In genomic region chr15:52800852-52801747, GRCh38 we compare ENCODE assay signal across 25 cellular contexts. TPM values are rescaled to one million over a fixed set of nuclear protein-coding genes. Genes with fewer than 3 reads are reported as not detected.
DNase-seq lines count a peak whose midpoint lies in the region; ATAC-seq and TF ChIP-seq lines count a peak whose summit lies in the region.
"Had no signal": no experiment of that assay in that cellular context is flagged by ENCODE, and none has a peak within 500 bp of the region (broad histone marks: within the 10 kb centered on the region; RNA-seq: fewer than 3 reads in every experiment).

No MANE protein-coding gene starts in this region.

- H3K27ac Mint-ChIP-seq in naive B cell: peak overlapping the region in 5 of 6 donors; percentile 37 to 83 (median 42)
- no peak overlapping the region for H3K27ac Mint-ChIP-seq in MCF 10A (ENCODE audit: low read depth, unreplicated experiment)
- H3K27ac Mint-ChIP-seq: activated naive CD8-positive, alpha-beta T cell treated with anti-CD3 and anti-CD28 coated beads, Interleukin-2, amount 10 ng/mL, durations not matched to agents 7 days and 5 days; CD4-positive, alpha-beta T cell; stimulated activated effector memory CD8-positive, alpha-beta T cell treated with anti-CD3 and anti-CD28 coated beads, Interleukin-12 subunit alpha, Interleukin-12 subunit beta, amount 100 ng/mL, for 72 hours; T-helper 2 cell treated with Interferon-gamma antibody and Interleukin-4, amounts not matched to agents 5 μg/mL and 100 μg/mL, for 36 hours had no signal

- H3K4me3 Mint-ChIP-seq in naive B cell (peak overlapping the region in 4 of 8 donors; percentile 42 to 73 (median 68)), MCF 10A (ENCODE audit: unreplicated experiment) (no peak overlapping the region)
- H3K4me3 Mint-ChIP-seq: activated naive CD8-positive, alpha-beta T cell treated with anti-CD3 and anti-CD28 coated beads, Interleukin-2, amount 10 ng/mL, durations not matched to agents 7 days and 5 days; CD4-positive, alpha-beta T cell; stimulated activated effector memory CD8-positive, alpha-beta T cell treated with anti-CD3 and anti-CD28 coated beads, Interleukin-12 subunit alpha, Interleukin-12 subunit beta, amount 100 ng/mL, for 72 hours; T-helper 2 cell treated with Interferon-gamma antibody and Interleukin-4, amounts not matched to agents 5 μg/mL and 100 μg/mL, for 36 hours had no signal

- TF ChIP-seq CTCF in MCF 10A (IDR thresholded peaks at IDR 0.05; ENCODE audit: unreplicated experiment): no peak

- ATAC-seq in naive B cell (ENCODE audit: low read depth in 2 of 2) (no peak), GM18867 (IDR thresholded peaks at IDR 0.05; ENCODE audit: unreplicated experiment) (no peak)
- ATAC-seq: stimulated activated effector memory CD8-positive, alpha-beta T cell treated with anti-CD3 and anti-CD28 coated beads, Interleukin-12 subunit alpha, Interleukin-12 subunit beta, amount 100 ng/mL, for 72 hours had no signal

- DNase-seq in activated CD4-positive, alpha-beta T cell treated with anti-CD3 and anti-CD28 coated beads for 48 hours: peak; percentile 16
- no peak for DNase-seq in activated CD4-positive, alpha-beta T cell treated with anti-CD3 and anti-CD28 coated beads, Interleukin-2, amount 50 U/mL, for 48 hours
- DNase-seq in stimulated activated CD4-positive, alpha-beta T cell treated with anti-CD3 and anti-CD28 coated beads, Interleukin-15, amount 100 ng/mL, for 24 hours: peak; percentile 5
- no peak for DNase-seq in stimulated activated CD4-positive, alpha-beta T cell treated with anti-CD3 and anti-CD28 coated beads, Interleukin-2, amount 100 ng/mL, for 24 hours
- no peak for DNase-seq in naive B cell
- DNase-seq in hippocampal formation (lab: John Stamatoyannopoulos, UW): no peak
- no peak for DNase-seq in MCF 10A (ENCODE audit: unreplicated experiment)
- DNase-seq: activated CD4-positive, alpha-beta T cell treated with anti-CD3 and anti-CD28 coated beads for 1 hour; activated naive CD8-positive, alpha-beta T cell treated with anti-CD3 and anti-CD28 coated beads, Interleukin-2, amount 10 ng/mL, durations not matched to agents 7 days and 5 days; CD4-positive, alpha-beta T cell; effector CD8-positive, alpha-beta T cell; GM23248; NCI-H1092; NCI-H1694; NCI-H446; NCI-H774; SHP77 treated with DMSO at 0.1 percent for 48 hours; trophoblast cell had no signal

- H3K4me1 Mint-ChIP-seq in naive B cell (peaks cover 20 to 42% (median 32%) of the 10 kb centered on the region in 3 donors), MCF 10A (ENCODE audit: insufficient read depth, unreplicated experiment) (peaks cover 5% of the 10 kb centered on the region)

- no TSS peak for BruUV-seq in MCF 10A (replicated peaks; lab: Mats Ljungman, UMichigan)

- peaks cover 67 to 88% (median 79%) of the 10 kb centered on the region in 3 donors for H3K27me3 Mint-ChIP-seq in naive B cell
- peaks cover 83% of the 10 kb centered on the region for H3K27me3 Mint-ChIP-seq in MCF 10A (ENCODE audit: insufficient read depth, unreplicated experiment)

- POLR2A ChIA-PET in MCF 10A (lab: Yijun Ruan, JAX): no interaction called here

- H3K36me3 Mint-ChIP-seq in naive B cell: peaks cover 8 to 19% of the 10 kb centered on the region in 2 donors
- no peaks in the 10 kb centered on the region for H3K36me3 Mint-ChIP-seq in MCF 10A (ENCODE audit: insufficient read depth, unreplicated experiment)
- H3K36me3 Mint-ChIP-seq: stimulated activated effector memory CD8-positive, alpha-beta T cell treated with anti-CD3 and anti-CD28 coated beads, Interleukin-12 subunit alpha, Interleukin-12 subunit beta, amount 100 ng/mL, for 72 hours had no signal

- peaks cover 0 to 39% (median 17%) of the 10 kb centered on the region in 7 donors for H3K9me3 Mint-ChIP-seq in naive B cell
- no peaks in the 10 kb centered on the region for H3K9me3 Mint-ChIP-seq in MCF 10A (ENCODE audit: unreplicated experiment)
- H3K9me3 Mint-ChIP-seq: CD4-positive, alpha-beta T cell; stimulated activated effector memory CD8-positive, alpha-beta T cell treated with anti-CD3 and anti-CD28 coated beads, Interleukin-12 subunit alpha, Interleukin-12 subunit beta, amount 100 ng/mL, for 72 hours; T-helper 2 cell treated with Interferon-gamma antibody and Interleukin-4, amounts not matched to agents 5 μg/mL and 100 μg/mL, for 36 hours had no signal

- intact Hi-C loops in MCF 10A (cut with micrococcal nuclease): no loop called here

- CTCF ChIA-PET in MCF 10A (lab: Yijun Ruan, JAX): interaction anchor here (0.6 kb wide), 1 partner anchor 1495 kb away, joined by 3 read pairs; no protein-coding TSS in a partner anchor

RNA-seq across cellular contexts. Expression of gene ONECUT1, which starts 11.0 kb away (rescaled TPM):
- polyA plus RNA-seq in naive B cell (ENCODE audit: low read depth in 6 of 6): not detected
- not detected in 2 replicates for total RNA-seq in MCF 10A (2022)
- total RNA-seq: activated naive CD8-positive, alpha-beta T cell treated with anti-CD3 and anti-CD28 coated beads, Interleukin-2, amount 10 ng/mL, durations not matched to agents 7 days and 5 days; CD4-positive, alpha-beta T cell; Daoy; GM23248; HT1080; lung microvascular endothelial cell; subcutaneous adipose tissue had no signal
- polyA plus RNA-seq: GM23248 had no signal

Comparison
In these comparisons a context has a peak if more than half of its experiments do, and no peak if none do; other contexts are left out.
1. DNase-seq: peak in activated CD4-positive, alpha-beta T cell treated with anti-CD3 and anti-CD28 coated beads for 48 hours (single experiment) and stimulated activated CD4-positive, alpha-beta T cell treated with anti-CD3 and anti-CD28 coated beads, Interleukin-15, amount 100 ng/mL, for 24 hours (single experiment); none in activated CD4-positive, alpha-beta T cell treated with anti-CD3 and anti-CD28 coated beads, Interleukin-2, amount 50 U/mL, for 48 hours (0 of 2), stimulated activated CD4-positive, alpha-beta T cell treated with anti-CD3 and anti-CD28 coated beads, Interleukin-2, amount 100 ng/mL, for 24 hours (0 of 2), naive B cell (single experiment), hippocampal formation (0 of 2) and MCF 10A (single experiment).